Comparison of ENCODE assay signal across 8 cellular contexts in the genomic region with DNA sequence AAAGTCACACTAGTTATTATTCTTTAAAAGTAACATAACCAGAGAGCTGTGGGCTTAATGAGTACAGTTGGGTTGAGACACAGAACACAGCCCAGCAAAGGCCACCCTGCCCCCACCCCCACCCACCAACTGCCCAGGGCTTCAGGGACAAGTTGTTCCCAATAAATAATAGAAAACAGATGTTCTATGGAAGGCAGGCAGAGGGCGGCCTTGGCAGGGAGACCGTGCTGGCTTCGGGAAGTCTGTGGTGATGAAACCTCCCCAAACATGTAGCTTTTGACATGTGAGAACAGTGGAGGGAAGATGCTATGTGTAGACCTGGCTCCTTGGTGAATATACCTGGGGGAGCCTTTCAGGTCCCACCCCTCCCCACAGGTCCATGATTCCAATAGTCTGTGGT. TPM values are rescaled to one million over a fixed set of nuclear protein-coding genes. Genes with fewer than 3 reads are reported as not detected.
DNase-seq lines count a peak whose midpoint lies in the region; ATAC-seq and TF ChIP-seq lines count a peak whose summit lies in the region.

No MANE protein-coding gene starts in this region.

- H3K9me3 ChIP-seq in WERI-Rb-1 (ENCODE audit: severe bottlenecking) (no peaks in the 10 kb centered on the region), psoas muscle (no peaks in the 10 kb centered on the region)

- H3K4me3 ChIP-seq in WERI-Rb-1 (ENCODE audit: low read depth, low read length) (no peak overlapping the region), fibroblast of villous mesenchyme (ENCODE audit: low read depth, low read length) (no peak overlapping the region), psoas muscle (no peak overlapping the region)

- 15 to 31% (median 24%) methylated on average over 3 of the region's 3 CpGs for WGBS in psoas muscle, 3 donors

- H3K36me3 ChIP-seq in WERI-Rb-1 (no peaks in the 10 kb centered on the region), psoas muscle (ENCODE audit: insufficient read depth in 1 of 2, low read depth in 1 of 2) (peaks cover 0 to under 1% of the 10 kb centered on the region in 2 donors)

- H3K27me3 ChIP-seq in WERI-Rb-1 (ENCODE audit: insufficient read depth, low read depth, severe bottlenecking) = no peaks in the 10 kb centered on the region
- H3K27me3 ChIP-seq in psoas muscle (ENCODE audit: insufficient read depth in 3 of 3, low read length in 2 of 3) = no peaks in the 10 kb centered on the region

- intact Hi-C loops in psoas muscle (cut with DNase I) = no loop called here

- peak in 3 of 4 donors; percentile 70 to 78 (median 71) for ATAC-seq in psoas muscle
- no peak for ATAC-seq in GM18861 (IDR thresholded peaks at IDR 0.05; ENCODE audit: unreplicated experiment)

- H3K27ac ChIP-seq in WERI-Rb-1 (peak overlapping the region; percentile 39), psoas muscle (no peak overlapping the region)

- peaks cover 2% of the 10 kb centered on the region for H3K4me1 ChIP-seq in psoas muscle

- TF ChIP-seq CTCF in WERI-Rb-1 (IDR thresholded peaks at IDR 0.05; ENCODE audit: low read depth, low read length) (0 out of 2 replicates have a peak, but pooled peaks have one; percentile 21), fibroblast of villous mesenchyme (IDR thresholded peaks at IDR 0.05; ENCODE audit: insufficient read depth, low read depth, low read length) (peak; percentile 34), psoas muscle (IDR thresholded peaks at IDR 0.05) (no peak), GM10266 (IDR thresholded peaks at IDR 0.05; ENCODE audit: control insufficient read depth, insufficient read depth, low read depth, missing control alignments) (no peak)

- DNase-seq in EH (ENCODE audit: low read depth) (peak; percentile 82), WERI-Rb-1 (peak; percentile 55), fibroblast of villous mesenchyme (ENCODE audit: low read depth) (peak; percentile 95), psoas muscle (peak; percentile 76 to 86), NCI-H2196 (lab: John Stamatoyannopoulos, UW; ENCODE audit: unreplicated experiment) (no peak), GM10266 (ENCODE audit: extremely low spot score) (no peak), NCI-H1105 treated with DMSO at 0.1 percent for 48 hours (lab: John Stamatoyannopoulos, UW) (no peak)

RNA-seq across cellular contexts. Expression of gene TRAF1, which starts 10.0 kb away (rescaled TPM):
- total RNA-seq in fibroblast of villous mesenchyme = 0.86 and 1.6 TPM in 2 replicates
- total RNA-seq in psoas muscle = 1 to 10 TPM in 2 of 4 donors, under 1 TPM in 2; 0.73 to 2.0 (median 0.99) TPM
- 1 to 10 TPM in 1 of 3 donors, under 1 TPM in 2; 0.55 to 1.3 (median 0.95) TPM for polyA plus RNA-seq in psoas muscle

RNA-seq across cellular contexts. Expression of gene PHF19, which starts 39.6 kb away (rescaled TPM):
- 27.1 and 35.8 TPM in 2 replicates for total RNA-seq in fibroblast of villous mesenchyme
- 10 to 100 TPM in 2 of 4 donors, 1 to 10 TPM in 2; 6.8 to 14.8 (median 9.8) TPM for total RNA-seq in psoas muscle
- polyA plus RNA-seq in psoas muscle = 10 to 100 TPM in 2 of 3 donors, 1 to 10 TPM in 1; 8.2 to 12.3 (median 12.2) TPM

Comparison
In these comparisons a context has a peak if more than half of its experiments do, and no peak if none do; other contexts are left out.
1. DNase-seq: peak in EH (single experiment), WERI-Rb-1 (single experiment), fibroblast of villous mesenchyme (single experiment) and psoas muscle (2 of 2); none in NCI-H2196 (single experiment), GM10266 (single experiment) and NCI-H1105 treated with DMSO at 0.1 percent for 48 hours (single experiment).
2. CTCF ChIP-seq: peak in WERI-Rb-1 (single experiment) and fibroblast of villous mesenchyme (single experiment); none in psoas muscle (single experiment) and GM10266 (single experiment).